Comparison of ENCODE assay signal across 13 cellular contexts in the genomic region with DNA sequence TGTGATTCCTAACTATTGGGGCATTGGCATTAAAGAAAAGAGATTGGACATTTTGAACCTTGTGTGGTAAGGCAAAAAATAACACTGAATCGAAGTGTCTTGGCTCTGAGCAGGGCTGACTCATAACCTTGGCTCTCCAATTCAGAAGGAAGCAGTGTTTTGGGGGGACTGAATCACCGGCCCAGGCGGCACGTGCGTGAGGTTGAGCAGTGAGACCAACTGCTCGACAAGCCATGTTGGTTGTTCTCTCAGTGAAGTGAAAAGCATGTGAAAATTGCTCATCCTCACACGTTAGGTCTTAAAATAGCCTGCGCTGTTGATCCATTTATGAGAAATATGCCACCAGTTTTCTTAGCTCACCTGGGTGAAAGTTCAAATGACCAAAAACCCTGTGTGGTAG.
DNase-seq lines count a peak whose midpoint lies in the region; ATAC-seq and TF ChIP-seq lines count a peak whose summit lies in the region.
"Had no signal": no experiment of that assay in that cellular context is flagged by ENCODE, and none has a peak within 500 bp of the region (broad histone marks: within the 10 kb centered on the region; RNA-seq: fewer than 3 reads in every experiment).

No MANE protein-coding gene starts in this region.

- H2AFZ ChIP-seq in OCI-LY1 (ENCODE audit: low read length) = no peak overlapping the region

- H3K27ac ChIP-seq in OCI-LY1 (ENCODE audit: low read depth, low read length, poor library complexity, severe bottlenecking) (peak overlapping the region; percentile 87), ovary (no peak overlapping the region)
- H3K27ac ChIP-seq: coronary artery, pancreas had no signal

- H3K4me3 ChIP-seq in OCI-LY1 (ENCODE audit: low read depth, low read length, poor library complexity, severe bottlenecking) = no peak overlapping the region
- H3K4me3 ChIP-seq in ovary = no peak overlapping the region
- H3K4me3 ChIP-seq: BLaER1 treated with 17β-estradiol and CSF1 and Interleukin-3, amounts not matched to agents 10 nM and 100 nM; coronary artery; pancreas had no signal

- H3K27ac Mint-ChIP-seq in stimulated activated memory B cell treated with anti-CD40 and anti-IgM and Interleukin-4, amounts not matched to agents 10 μg/mL and 1 μg/mL and 100 μg/mL, for 72 hours = no peak overlapping the region

- DNase-seq in activated T-cell treated with anti-CD3 and anti-CD28 coated beads, Interleukin-2, amount 50 U/mL, for 4 hours = no peak
- DNase-seq in activated T-cell treated with anti-CD3 and anti-CD28 coated beads for 4 hours = no peak
- DNase-seq in fibroblast of gingiva (ENCODE audit: low read depth) = peak; percentile 17
- peak; percentile 67 for DNase-seq in stimulated activated CD8-positive, alpha-beta memory T cell treated with anti-CD3 and anti-CD28 coated beads, Interleukin-4, amount 100 ng/mL, for 48 hours
- DNase-seq in ovary = no peak
- no peak for DNase-seq in AML-193 (lab: John Stamatoyannopoulos, UW)
- DNase-seq: pancreas; Right ventricle myocardium superior; stimulated activated naive B cell treated with anti-CD40 and anti-IgM and Interleukin-4, amounts not matched to agents 10 μg/mL and 1 μg/mL and 100 μg/mL, for 72 hours had no signal

- H3K79me2 ChIP-seq in OCI-LY1 (ENCODE audit: insufficient read depth, low read length) = no peaks in the 10 kb centered on the region

- H3K9ac ChIP-seq in OCI-LY1 (ENCODE audit: low read length) = no peak overlapping the region
- H3K9ac ChIP-seq: BLaER1 treated with 17β-estradiol and CSF1 and Interleukin-3, amounts not matched to agents 10 nM and 100 nM had no signal

- H3K27me3 ChIP-seq in OCI-LY1 (ENCODE audit: insufficient read depth, low read length) (no peaks in the 10 kb centered on the region), ovary (no peaks in the 10 kb centered on the region)
- H3K27me3 ChIP-seq: BLaER1 treated with 17β-estradiol and CSF1 and Interleukin-3, amounts not matched to agents 10 nM and 100 nM; pancreas had no signal

- intact Hi-C loops in ovary (cut with DNase I) = no loop called here

- no peak for TF ChIP-seq CTCF in OCI-LY1 (IDR thresholded peaks at IDR 0.05; ENCODE audit: low read length)
- no peak for TF ChIP-seq CTCF in ovary (IDR thresholded peaks at IDR 0.05)

- no peak overlapping the region for H3K4me3 Mint-ChIP-seq in activated T-cell treated with anti-CD3 and anti-CD28 coated beads, Interleukin-2, amount 50 U/mL, for 4 hours
- no peak overlapping the region for H3K4me3 Mint-ChIP-seq in stimulated activated memory B cell treated with anti-CD40 and anti-IgM and Interleukin-4, amounts not matched to agents 10 μg/mL and 1 μg/mL and 100 μg/mL, for 72 hours
- H3K4me3 Mint-ChIP-seq: stimulated activated naive B cell treated with anti-CD40 and anti-IgM and Interleukin-4, amounts not matched to agents 10 μg/mL and 1 μg/mL and 100 μg/mL, for 72 hours had no signal

- WGBS in ovary, 3 donors = 70 to 76% (median 73%) methylated on average over 8 of the region's 8 CpGs

- peak; percentile 50 to 63 for ATAC-seq in activated T-cell treated with anti-CD3 and anti-CD28 coated beads, Interleukin-2, amount 50 U/mL, for 4 hours
- ATAC-seq in stimulated activated memory B cell treated with anti-CD40 and anti-IgM and Interleukin-4, amounts not matched to agents 10 μg/mL and 1 μg/mL and 100 μg/mL, for 72 hours = no peak
- ATAC-seq: pancreas; stimulated activated naive B cell treated with anti-CD40 and anti-IgM and Interleukin-4, amounts not matched to agents 10 μg/mL and 1 μg/mL and 100 μg/mL, for 72 hours had no signal

- H3K36me3 ChIP-seq in OCI-LY1 (ENCODE audit: insufficient read depth, low read length) = no peaks in the 10 kb centered on the region
- no peaks in the 10 kb centered on the region for H3K36me3 ChIP-seq in ovary
- H3K36me3 ChIP-seq: BLaER1 treated with 17β-estradiol and CSF1 and Interleukin-3, amounts not matched to agents 10 nM and 100 nM; pancreas had no signal

- H4K20me1 ChIP-seq in OCI-LY1 (ENCODE audit: insufficient read depth, low read length) = no peaks in the 10 kb centered on the region
- H4K20me1 ChIP-seq: BLaER1 treated with 17β-estradiol and CSF1 and Interleukin-3, amounts not matched to agents 10 nM and 100 nM had no signal

- H3K27me3 Mint-ChIP-seq in activated T-cell treated with anti-CD3 and anti-CD28 coated beads, Interleukin-2, amount 50 U/mL, for 4 hours (ENCODE audit: low read depth) = peaks cover 10% of the 10 kb centered on the region
- H3K27me3 Mint-ChIP-seq in stimulated activated memory B cell treated with anti-CD40 and anti-IgM and Interleukin-4, amounts not matched to agents 10 μg/mL and 1 μg/mL and 100 μg/mL, for 72 hours = no peaks in the 10 kb centered on the region
- H3K27me3 Mint-ChIP-seq: stimulated activated naive B cell treated with anti-CD40 and anti-IgM and Interleukin-4, amounts not matched to agents 10 μg/mL and 1 μg/mL and 100 μg/mL, for 72 hours had no signal

- no peaks in the 10 kb centered on the region for H3F3A ChIP-seq in OCI-LY1 (ENCODE audit: insufficient read depth, low read length)

- H3K36me3 Mint-ChIP-seq in activated T-cell treated with anti-CD3 and anti-CD28 coated beads, Interleukin-2, amount 50 U/mL, for 4 hours (ENCODE audit: insufficient read depth) = no peaks in the 10 kb centered on the region
- no peaks in the 10 kb centered on the region for H3K36me3 Mint-ChIP-seq in stimulated activated memory B cell treated with anti-CD40 and anti-IgM and Interleukin-4, amounts not matched to agents 10 μg/mL and 1 μg/mL and 100 μg/mL, for 72 hours

- no peaks in the 10 kb centered on the region for H3K9me3 Mint-ChIP-seq in activated T-cell treated with anti-CD3 and anti-CD28 coated beads, Interleukin-2, amount 50 U/mL, for 4 hours
- no peaks in the 10 kb centered on the region for H3K9me3 Mint-ChIP-seq in stimulated activated memory B cell treated with anti-CD40 and anti-IgM and Interleukin-4, amounts not matched to agents 10 μg/mL and 1 μg/mL and 100 μg/mL, for 72 hours

- H3K4me1 ChIP-seq in OCI-LY1 (ENCODE audit: insufficient read depth, low read length, severe bottlenecking) (peaks cover 67% of the 10 kb centered on the region), ovary (ENCODE audit: insufficient read depth) (no peaks in the 10 kb centered on the region)
- H3K4me1 ChIP-seq: pancreas had no signal

- no peak for TF ChIP-seq POLR2A in ovary (IDR thresholded peaks at IDR 0.05)

- H3K4me2 ChIP-seq in OCI-LY1 (ENCODE audit: low read length) = no peak overlapping the region

- H3K9me3 ChIP-seq in OCI-LY1 (ENCODE audit: low read length) (no peaks in the 10 kb centered on the region), ovary (no peaks in the 10 kb centered on the region)
- H3K9me3 ChIP-seq: pancreas had no signal

- no peak for TF ChIP-seq EP300 in ovary (IDR thresholded peaks at IDR 0.05)

- peaks cover 21% of the 10 kb centered on the region for H3K4me1 Mint-ChIP-seq in activated T-cell treated with anti-CD3 and anti-CD28 coated beads, Interleukin-2, amount 50 U/mL, for 4 hours (ENCODE audit: low read depth)
- peaks cover 26% of the 10 kb centered on the region for H3K4me1 Mint-ChIP-seq in stimulated activated memory B cell treated with anti-CD40 and anti-IgM and Interleukin-4, amounts not matched to agents 10 μg/mL and 1 μg/mL and 100 μg/mL, for 72 hours

- no peaks in the 10 kb centered on the region for H3K9me2 ChIP-seq in OCI-LY1 (ENCODE audit: low read depth, low read length)

Comparison
In these comparisons a context has a peak if more than half of its experiments do, and no peak if none do; other contexts are left out.
1. DNase-seq: peak in fibroblast of gingiva (single experiment) and stimulated activated CD8-positive, alpha-beta memory T cell treated with anti-CD3 and anti-CD28 coated beads, Interleukin-4, amount 100 ng/mL, for 48 hours (single experiment); none in activated T-cell treated with anti-CD3 and anti-CD28 coated beads, Interleukin-2, amount 50 U/mL, for 4 hours (single experiment), activated T-cell treated with anti-CD3 and anti-CD28 coated beads for 4 hours (single experiment), ovary (0 of 5) and AML-193 (0 of 2).